ENCODE assay signal across 28 cellular contexts in genomic region chr20:5827861-5828260, GRCh38.
"Had no signal": no experiment of that assay in that cellular context is flagged by ENCODE, and none has a peak within 500 bp of the region (broad histone marks: within the 10 kb centered on the region; RNA-seq: fewer than 3 reads in every experiment).

No MANE protein-coding gene starts in this region.

- H3K27me3 Mint-ChIP-seq: activated CD4-positive, alpha-beta memory T cell treated with anti-CD3 and anti-CD28 coated beads, Interleukin-2, amount 10 ng/mL, durations not matched to agents 7 days and 5 days; activated CD4-positive, alpha-beta T cell treated with anti-CD3 and anti-CD28 coated beads for 36 hours; activated CD4-positive, alpha-beta T cell treated with anti-CD3 and anti-CD28 coated beads, Interleukin-2, amount 10 ng/mL, durations not matched to agents 7 days and 5 days; activated naive CD8-positive, alpha-beta T cell; activated T-helper 17 cell treated with anti-CD3 and anti-CD28 coated beads, Interleukin-2, amount 50 U/mL, for 72 hours; T-helper 17 cell had no signal

- H3K4me1 ChIP-seq: colonic mucosa had no signal

- H3K9me3 ChIP-seq: colonic mucosa, esophagus squamous epithelium, gastroesophageal sphincter, heart right ventricle had no signal

- H3K27me3 ChIP-seq: colonic mucosa, esophagus squamous epithelium, gastroesophageal sphincter, heart right ventricle had no signal

- H3K9me3 Mint-ChIP-seq: activated CD4-positive, alpha-beta memory T cell treated with anti-CD3 and anti-CD28 coated beads, Interleukin-2, amount 10 ng/mL, durations not matched to agents 7 days and 5 days; activated CD4-positive, alpha-beta T cell treated with anti-CD3 and anti-CD28 coated beads, Interleukin-2, amount 10 ng/mL, durations not matched to agents 7 days and 5 days; activated T-cell treated with anti-CD3 and anti-CD28 coated beads, Interleukin-2, amount 50 U/mL, for 4 hours; activated T-helper 17 cell treated with anti-CD3 and anti-CD28 coated beads, Interleukin-2, amount 50 U/mL, for 72 hours; T-helper 2 cell treated with Interferon-gamma antibody and Interleukin-4, amounts not matched to agents 5 μg/mL and 100 μg/mL, for 36 hours had no signal

- ATAC-seq: activated CD4-positive, alpha-beta T cell treated with anti-CD3 and anti-CD28 coated beads for 36 hours; activated T-cell treated with anti-CD3 and anti-CD28 coated beads, Interleukin-2, amount 50 U/mL, for 4 hours; activated T-helper 17 cell treated with anti-CD3 and anti-CD28 coated beads, Interleukin-2, amount 50 U/mL, for 72 hours; gastroesophageal sphincter; T-helper 17 cell had no signal

- DNase-seq: activated CD4-positive, alpha-beta memory T cell treated with anti-CD3 and anti-CD28 coated beads, Interleukin-2, amount 10 ng/mL, durations not matched to agents 7 days and 5 days; activated CD4-positive, alpha-beta T cell treated with anti-CD3 and anti-CD28 coated beads for 36 hours; activated CD4-positive, alpha-beta T cell treated with anti-CD3 and anti-CD28 coated beads, Interleukin-2, amount 10 ng/mL, durations not matched to agents 7 days and 5 days; activated CD4-positive, alpha-beta T cell treated with anti-CD3 and anti-CD28 coated beads, Interleukin-2, amount 50 U/mL, for 4 hours; activated CD4-positive, CD25-positive, alpha-beta regulatory T cell; activated CD4-positive, CD25-positive, alpha-beta regulatory T cell treated with anti-CD3 and anti-CD28 coated beads, Interleukin-2, amount 50 U/mL, for 72 hours; activated CD8-positive, alpha-beta memory T cell treated with anti-CD3 and anti-CD28 coated beads for 24 hours; activated effector memory CD4-positive, alpha-beta T cell treated with Interleukin-2 at 50 U/mL for 16 hours; activated gamma-delta T cell treated with Interleukin-2 at 50 U/mL for 16 hours; activated naive CD4-positive, alpha-beta T cell treated with anti-CD3 and anti-CD28 coated beads, Interleukin-2, amount 50 U/mL, for 16 hours; activated naive CD4-positive, alpha-beta T cell treated with Interleukin-2 at 50 U/mL for 16 hours; activated T-cell treated with anti-CD3 and anti-CD28 coated beads, Interleukin-2, amount 50 U/mL, for 4 hours; amniotic stem cell; anterior cingulate cortex; colonic mucosa; effector CD8-positive, alpha-beta T cell; esophagus squamous epithelium; foreskin melanocyte; T-helper 1 cell; T-helper 17 cell; T1000; WERI-Rb-1 had no signal

- H3K4me3 ChIP-seq: colonic mucosa, esophagus squamous epithelium, gastroesophageal sphincter, heart right ventricle had no signal

- H3K27ac Mint-ChIP-seq: activated CD4-positive, alpha-beta memory T cell treated with anti-CD3 and anti-CD28 coated beads, Interleukin-2, amount 10 ng/mL, durations not matched to agents 7 days and 5 days; activated CD4-positive, alpha-beta T cell treated with anti-CD3 and anti-CD28 coated beads for 36 hours; activated CD4-positive, alpha-beta T cell treated with anti-CD3 and anti-CD28 coated beads, Interleukin-2, amount 10 ng/mL, durations not matched to agents 7 days and 5 days; activated naive CD8-positive, alpha-beta T cell; activated T-helper 17 cell treated with anti-CD3 and anti-CD28 coated beads, Interleukin-2, amount 50 U/mL, for 72 hours; T-helper 2 cell treated with Interferon-gamma antibody and Interleukin-4, amounts not matched to agents 5 μg/mL and 100 μg/mL, for 36 hours had no signal

- H3K4me3 Mint-ChIP-seq: activated CD4-positive, alpha-beta memory T cell treated with anti-CD3 and anti-CD28 coated beads, Interleukin-2, amount 10 ng/mL, durations not matched to agents 7 days and 5 days; activated CD4-positive, alpha-beta T cell treated with anti-CD3 and anti-CD28 coated beads for 36 hours; activated CD4-positive, alpha-beta T cell treated with anti-CD3 and anti-CD28 coated beads, Interleukin-2, amount 10 ng/mL, durations not matched to agents 7 days and 5 days; activated naive CD8-positive, alpha-beta T cell; activated T-cell treated with anti-CD3 and anti-CD28 coated beads, Interleukin-2, amount 50 U/mL, for 4 hours; activated T-helper 17 cell treated with anti-CD3 and anti-CD28 coated beads, Interleukin-2, amount 50 U/mL, for 72 hours; T-helper 17 cell; T-helper 2 cell treated with Interferon-gamma antibody and Interleukin-4, amounts not matched to agents 5 μg/mL and 100 μg/mL, for 36 hours had no signal

- H3K36me3 ChIP-seq: colonic mucosa, esophagus squamous epithelium, gastroesophageal sphincter, heart right ventricle, WERI-Rb-1 had no signal

- H3K27ac ChIP-seq: colonic mucosa, epithelial cell of prostate, esophagus squamous epithelium, gastroesophageal sphincter, WERI-Rb-1 had no signal
